ENCODE assay signal across 8 cellular contexts in the genomic region with DNA sequence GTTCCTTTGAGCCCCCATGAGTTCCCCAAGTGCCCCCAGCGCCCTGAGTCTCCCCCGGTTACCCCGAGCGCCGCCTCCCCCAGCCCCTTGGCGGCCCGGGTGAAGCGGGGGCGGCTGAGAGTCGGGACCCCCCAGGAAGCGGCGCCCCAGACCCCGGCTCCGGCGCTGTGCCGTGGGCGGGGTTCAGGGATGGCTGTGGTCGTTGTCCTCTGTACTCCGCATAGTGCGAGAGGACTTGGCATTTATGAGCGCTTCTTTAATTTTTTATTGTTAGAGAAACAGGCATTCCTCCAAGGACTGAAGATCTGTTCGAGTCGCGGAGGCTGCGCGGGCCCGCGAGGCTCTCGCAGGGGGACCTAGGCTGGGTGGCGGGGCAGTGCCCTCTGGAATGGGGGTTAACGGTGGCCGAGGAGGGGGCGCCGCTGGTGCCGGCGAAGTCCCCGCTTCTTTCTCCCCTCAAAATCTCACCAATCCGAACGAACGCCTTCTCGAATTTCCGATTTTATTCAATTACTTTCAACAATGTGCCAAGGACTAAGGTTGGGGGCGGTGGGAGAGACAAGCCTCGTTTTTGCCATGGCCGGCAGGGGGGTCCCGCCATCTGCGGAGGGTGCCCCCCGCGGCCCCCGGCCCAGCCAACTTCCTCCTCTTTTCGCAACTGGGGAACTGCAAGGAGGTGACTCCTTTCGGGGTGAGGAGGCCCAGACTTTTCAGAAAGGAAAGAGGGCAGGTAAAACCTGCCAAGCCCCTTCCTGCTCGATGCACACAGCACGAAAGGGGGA. TPM values are rescaled to one million over a fixed set of nuclear protein-coding genes. Genes with fewer than 3 reads are reported as not detected.
DNase-seq lines count a peak whose midpoint lies in the region; FAIRE-seq and TF ChIP-seq lines count a peak whose summit lies in the region.

No MANE protein-coding gene starts in this region.

- peak overlapping the region; percentile 42 for H3K4me3 Mint-ChIP-seq in astrocyte (ENCODE audit: unreplicated experiment)
- peak overlapping the region; percentile 83 for H3K4me3 Mint-ChIP-seq in type B pancreatic cell

- peak overlapping the region; percentile 25 for H2AFZ ChIP-seq in astrocyte (ENCODE audit: low read depth, low read length)

- no peak overlapping the region for H3K9ac ChIP-seq in astrocyte (ENCODE audit: low read length)

- H3K9me3 Mint-ChIP-seq in astrocyte (ENCODE audit: unreplicated experiment) (peaks cover 1% of the 10 kb centered on the region), type B pancreatic cell (no peaks in the 10 kb centered on the region)

- H3K4me2 ChIP-seq in astrocyte (ENCODE audit: low read length) = peak overlapping the region; percentile 86

- H3K4me1 ChIP-seq in astrocyte (ENCODE audit: insufficient read depth, low read length) (peaks cover 19% of the 10 kb centered on the region), SJCRH30 (no peaks in the 10 kb centered on the region)

- WGBS in lower leg skin, 2 donors = 0 to 2% methylated on average over 36 to 45 of the region's 54 CpGs

- no peak overlapping the region for H3K27ac ChIP-seq in astrocyte (ENCODE audit: low read depth, low read length)
- H3K27ac ChIP-seq in SJCRH30 = no peak overlapping the region

- H3K9me3 ChIP-seq in astrocyte (ENCODE audit: insufficient read depth, low read depth, low read length) = no peaks in the 10 kb centered on the region
- no peaks in the 10 kb centered on the region for H3K9me3 ChIP-seq in SJCRH30 (replicated peaks)

- DNase-seq in activated CD8-positive, alpha-beta memory T cell treated with anti-CD3 and anti-CD28 coated beads for 24 hours = peak; percentile 66
- no peak for DNase-seq in activated CD8-positive, alpha-beta memory T cell treated with anti-CD3 and anti-CD28 coated beads, Interleukin-2, amount 50 U/mL, for 4 hours
- DNase-seq in astrocyte (ENCODE audit: low read depth) = no peak
- no peak for DNase-seq in lower leg skin (ENCODE audit: low spot score in 2 of 2)
- DNase-seq in type B pancreatic cell (ENCODE audit: extremely low spot score, unreplicated experiment) = no peak
- no peak for DNase-seq in A172 (ENCODE audit: low spot score)
- DNase-seq in head of caudate nucleus = no peak
- no peak for DNase-seq in SJCRH30

- no peaks in the 10 kb centered on the region for H4K20me1 ChIP-seq in astrocyte (ENCODE audit: insufficient read depth, low read length)

- no peak for FAIRE-seq in astrocyte (lab: Jason Lieb, UNC)

- TF ChIP-seq CTCF in astrocyte (IDR thresholded peaks at IDR 0.05; ENCODE audit: insufficient read depth, low read depth, low read length) (no peak), lower leg skin (IDR thresholded peaks at IDR 0.05) (no peak), type B pancreatic cell (conservative IDR thresholded peaks at IDR 0.05) (peak; percentile 18)

- no peak overlapping the region for H3K27ac Mint-ChIP-seq in astrocyte (ENCODE audit: unreplicated experiment)
- H3K27ac Mint-ChIP-seq in type B pancreatic cell = no peak overlapping the region

- H3K79me2 ChIP-seq in astrocyte (ENCODE audit: insufficient read depth, low read length) = no peaks in the 10 kb centered on the region

- peaks cover 13% of the 10 kb centered on the region for H3K4me1 Mint-ChIP-seq in astrocyte (ENCODE audit: low read depth, unreplicated experiment)
- peaks cover 14% of the 10 kb centered on the region for H3K4me1 Mint-ChIP-seq in type B pancreatic cell (ENCODE audit: unreplicated experiment)

- H3K27me3 ChIP-seq in astrocyte (ENCODE audit: insufficient read depth, low read length) (peaks cover 52% of the 10 kb centered on the region), SJCRH30 (peaks cover 17% of the 10 kb centered on the region)

- no peak overlapping the region for H3K4me3 ChIP-seq in astrocyte (ENCODE audit: insufficient read depth, low read depth, low read length)
- H3K4me3 ChIP-seq in lower leg skin (ENCODE audit: low read depth, poor library complexity, severe bottlenecking) = peak overlapping the region; percentile 40
- H3K4me3 ChIP-seq in SJCRH30 = no peak overlapping the region

- no peak for TF ChIP-seq POLR2A in lower leg skin (IDR thresholded peaks at IDR 0.05)

- intact Hi-C loops in lower leg skin (cut with DNase I; ENCODE audit: low total_unique reads) = loop anchor here (5.0 kb wide), 1 partner anchor 299 kb away; no protein-coding TSS in a partner anchor
- intact Hi-C loops in head of caudate nucleus (cut with DNase I) = loop anchor here (10.0 kb wide), 1 partner anchor 291 kb away; no protein-coding TSS in a partner anchor

- H3K27me3 Mint-ChIP-seq in astrocyte (ENCODE audit: low read depth, unreplicated experiment) = peaks cover 47% of the 10 kb centered on the region
- H3K27me3 Mint-ChIP-seq in type B pancreatic cell = peaks cover 78% of the 10 kb centered on the region

- peaks cover 4% of the 10 kb centered on the region for H3K36me3 Mint-ChIP-seq in astrocyte (ENCODE audit: low read depth, unreplicated experiment)
- peaks cover 5% of the 10 kb centered on the region for H3K36me3 Mint-ChIP-seq in type B pancreatic cell

- H3K36me3 ChIP-seq in astrocyte (ENCODE audit: insufficient read depth, low read length) (no peaks in the 10 kb centered on the region), SJCRH30 (no peaks in the 10 kb centered on the region)

RNA-seq across cellular contexts. Expression of a gene that starts 0.6 kb away (rescaled TPM):
- total RNA-seq in astrocyte (4.6 and 23.2 TPM in 2 replicates), lower leg skin (100 to 1,000 TPM in 1 of 4 donors, 10 to 100 TPM in 3; 46.7 to 160 (median 63.0) TPM), type B pancreatic cell (ENCODE audit: low replicate concordance) (14.3 and 17.0 TPM in 2 replicates)
- total RNA-seq in A172 (2014; rRNA removed; shearing (Covaris generic)) = 0.45 and 0.65 TPM in 2 replicates
- total RNA-seq in SJCRH30 (2014; rRNA removed; shearing (Covaris generic)) = not detected in 2 replicates

RNA-seq across cellular contexts. Expression of a gene that starts 32.5 kb away (rescaled TPM):
- total RNA-seq in astrocyte = 0.59 and 0.72 TPM in 2 replicates
- under 1 TPM in 3 of 4 donors, not detected in 1; 0.04 to 0.52 (median 0.32) TPM for total RNA-seq in lower leg skin
- 0.31 and 0.60 TPM in 2 replicates for total RNA-seq in type B pancreatic cell (ENCODE audit: low replicate concordance)
- total RNA-seq in A172 (2014; rRNA removed; shearing (Covaris generic)) = 0.52 and 1.6 TPM in 2 replicates
- not detected in 2 replicates for total RNA-seq in SJCRH30 (2014; rRNA removed; shearing (Covaris generic))

RNA-seq across cellular contexts. Expression of a gene that starts 38.8 kb away (rescaled TPM):
- total RNA-seq in astrocyte (not detected in 2 replicates), lower leg skin (100 to 1,000 TPM in 1 of 4 donors, 10 to 100 TPM in 3; 49.7 to 150 (median 58.3) TPM), type B pancreatic cell (ENCODE audit: low replicate concordance) (7.7 and 14.8 TPM in 2 replicates)
- not detected in 2 replicates for total RNA-seq in A172 (2014; rRNA removed; shearing (Covaris generic))
- total RNA-seq in SJCRH30 (2014; rRNA removed; shearing (Covaris generic)) = not detected in 2 replicates
